ENCODE assay signal across 1 cellular context in genomic region chr1:86811128-86811527, GRCh38.
TF ChIP-seq lines count a peak whose summit lies in the region.

No MANE protein-coding gene starts in this region.

TF ChIP-seq in WTC11, 78 proteins besides CTCF, POLR2A, EP300 and RAD21:
- TF ChIP-seq, protein P1, sequence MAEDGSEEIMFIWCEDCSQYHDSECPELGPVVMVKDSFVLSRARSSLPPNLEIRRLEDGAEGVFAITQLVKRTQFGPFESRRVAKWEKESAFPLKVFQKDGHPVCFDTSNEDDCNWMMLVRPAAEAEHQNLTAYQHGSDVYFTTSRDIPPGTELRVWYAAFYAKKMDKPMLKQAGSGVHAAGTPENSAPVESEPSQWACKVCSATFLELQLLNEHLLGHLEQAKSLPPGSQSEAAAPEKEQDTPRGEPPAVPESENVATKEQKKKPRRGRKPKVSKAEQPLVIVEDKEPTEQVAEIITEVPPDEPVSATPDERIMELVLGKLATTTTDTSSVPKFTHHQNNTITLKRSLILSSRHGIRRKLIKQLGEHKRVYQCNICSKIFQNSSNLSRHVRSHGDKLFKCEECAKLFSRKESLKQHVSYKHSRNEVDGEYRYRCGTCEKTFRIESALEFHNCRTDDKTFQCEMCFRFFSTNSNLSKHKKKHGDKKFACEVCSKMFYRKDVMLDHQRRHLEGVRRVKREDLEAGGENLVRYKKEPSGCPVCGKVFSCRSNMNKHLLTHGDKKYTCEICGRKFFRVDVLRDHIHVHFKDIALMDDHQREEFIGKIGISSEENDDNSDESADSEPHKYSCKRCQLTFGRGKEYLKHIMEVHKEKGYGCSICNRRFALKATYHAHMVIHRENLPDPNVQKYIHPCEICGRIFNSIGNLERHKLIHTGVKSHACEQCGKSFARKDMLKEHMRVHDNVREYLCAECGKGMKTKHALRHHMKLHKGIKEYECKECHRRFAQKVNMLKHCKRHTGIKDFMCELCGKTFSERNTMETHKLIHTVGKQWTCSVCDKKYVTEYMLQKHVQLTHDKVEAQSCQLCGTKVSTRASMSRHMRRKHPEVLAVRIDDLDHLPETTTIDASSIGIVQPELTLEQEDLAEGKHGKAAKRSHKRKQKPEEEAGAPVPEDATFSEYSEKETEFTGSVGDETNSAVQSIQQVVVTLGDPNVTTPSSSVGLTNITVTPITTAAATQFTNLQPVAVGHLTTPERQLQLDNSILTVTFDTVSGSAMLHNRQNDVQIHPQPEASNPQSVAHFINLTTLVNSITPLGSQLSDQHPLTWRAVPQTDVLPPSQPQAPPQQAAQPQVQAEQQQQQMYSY (CRISPR knock-in tag; IDR thresholded peaks at IDR 0.05) = no peak
- TF ChIP-seq ZBTB43 (CRISPR knock-in tag; IDR thresholded peaks at IDR 0.05) = no peak
- no peak for TF ChIP-seq MAX (CRISPR knock-in tag; IDR thresholded peaks at IDR 0.05)
- TF ChIP-seq, protein P2, sequence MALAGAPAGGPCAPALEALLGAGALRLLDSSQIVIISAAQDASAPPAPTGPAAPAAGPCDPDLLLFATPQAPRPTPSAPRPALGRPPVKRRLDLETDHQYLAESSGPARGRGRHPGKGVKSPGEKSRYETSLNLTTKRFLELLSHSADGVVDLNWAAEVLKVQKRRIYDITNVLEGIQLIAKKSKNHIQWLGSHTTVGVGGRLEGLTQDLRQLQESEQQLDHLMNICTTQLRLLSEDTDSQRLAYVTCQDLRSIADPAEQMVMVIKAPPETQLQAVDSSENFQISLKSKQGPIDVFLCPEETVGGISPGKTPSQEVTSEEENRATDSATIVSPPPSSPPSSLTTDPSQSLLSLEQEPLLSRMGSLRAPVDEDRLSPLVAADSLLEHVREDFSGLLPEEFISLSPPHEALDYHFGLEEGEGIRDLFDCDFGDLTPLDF (CRISPR knock-in tag; IDR thresholded peaks at IDR 0.05) = no peak
- no peak for TF ChIP-seq SOX15 (CRISPR knock-in tag; IDR thresholded peaks at IDR 0.05)
TF ChIP-seq in WTC11: peak in this region for 0.
